Comparison of ENCODE assay signal across 8 cellular contexts in genomic region chr1:159854693-159855192, GRCh38. TPM values are rescaled to one million over a fixed set of nuclear protein-coding genes. Genes with fewer than 3 reads are reported as not detected.
DNase-seq lines count a peak whose midpoint lies in the region; ATAC-seq and TF ChIP-seq lines count a peak whose summit lies in the region.

No MANE protein-coding gene starts in this region.

- intact Hi-C loops in lower lobe of right lung (cut with DNase I) = no loop called here

- H3K4me1 ChIP-seq in ectodermal cell (ENCODE audit: control insufficient read depth, insufficient read depth, low read length) (peaks cover 5% of the 10 kb centered on the region), lower lobe of right lung (peaks cover 25% of the 10 kb centered on the region)

- H3K27me3 ChIP-seq in ectodermal cell (ENCODE audit: control insufficient read depth, insufficient read depth, low read length, poor library complexity, severe bottlenecking) (peaks cover 60% of the 10 kb centered on the region), lower lobe of right lung (ENCODE audit: low read depth) (no peaks in the 10 kb centered on the region)

- H3K27ac ChIP-seq in ectodermal cell (ENCODE audit: insufficient read depth, low read depth, low read length, poor library complexity, severe bottlenecking) = no peak overlapping the region
- peak overlapping the region; percentile 97 for H3K27ac ChIP-seq in lower lobe of right lung

- H3K36me3 ChIP-seq in ectodermal cell (ENCODE audit: control insufficient read depth, insufficient read depth, low read length) (no peaks in the 10 kb centered on the region), lower lobe of right lung (no peaks in the 10 kb centered on the region)

- peak; percentile 68 for ATAC-seq in HG03045 (IDR thresholded peaks at IDR 0.05; ENCODE audit: unreplicated experiment)
- peak; percentile 97 to 98 for ATAC-seq in lower lobe of right lung

- DNase-seq in DMS 273 (lab: John Stamatoyannopoulos, UW; ENCODE audit: unreplicated experiment) = peak; percentile 79
- no peak for DNase-seq in DMS 273 treated with DMSO at 0.1 percent for 48 hours (lab: John Stamatoyannopoulos, UW)
- peak; percentile 56 to 94 for DNase-seq in NCI-H526 (lab: John Stamatoyannopoulos, UW)
- DNase-seq in activated CD8-positive, alpha-beta memory T cell treated with anti-CD3 and anti-CD28 coated beads for 24 hours = peak; percentile 90
- DNase-seq in lower lobe of right lung = peak; percentile 93
- DNase-seq in stimulated activated CD4-positive, alpha-beta T cell treated with anti-CD3 and anti-CD28 coated beads, Interleukin-4, amount 100 ng/mL, for 4 hours = peak; percentile 65 to 71

- peak overlapping the region; percentile 27 for H3K4me3 ChIP-seq in ectodermal cell (ENCODE audit: insufficient read depth, low read depth, low read length)
- peak overlapping the region; percentile 77 for H3K4me3 ChIP-seq in lower lobe of right lung

- WGBS in ectodermal cell, 2 experiments = 3 to 4% methylated on average over 59 of the region's 59 CpGs

- H3K9me3 ChIP-seq in ectodermal cell (ENCODE audit: control insufficient read depth, low read length) = no peaks in the 10 kb centered on the region
- no peaks in the 10 kb centered on the region for H3K9me3 ChIP-seq in lower lobe of right lung

- peak; percentile 25 for TF ChIP-seq CTCF in lower lobe of right lung (IDR thresholded peaks at IDR 0.05)

RNA-seq across cellular contexts. Expression of gene VSIG8, which starts 7.7 kb away (rescaled TPM):
- polyA plus RNA-seq in ectodermal cell (2013, experiment 1 of 4) = not detected
- 0.11 TPM for polyA plus RNA-seq in ectodermal cell (2013, experiment 2 of 4)
- polyA plus RNA-seq in ectodermal cell (2013, experiment 3 of 4) = not detected
- polyA plus RNA-seq in ectodermal cell (2013, experiment 4 of 4) = not detected
- total RNA-seq in lower lobe of right lung = 0.35 TPM

RNA-seq across cellular contexts. Expression of gene SLAMF8, which starts 28.1 kb away (rescaled TPM):
- polyA plus RNA-seq in ectodermal cell (2013, experiment 1 of 4) = not detected
- not detected for polyA plus RNA-seq in ectodermal cell (2013, experiment 2 of 4)
- polyA plus RNA-seq in ectodermal cell (2013, experiment 3 of 4) = not detected
- polyA plus RNA-seq in ectodermal cell (2013, experiment 4 of 4) = not detected
- total RNA-seq in lower lobe of right lung = 51.2 TPM

RNA-seq across cellular contexts. Expression of gene CFAP45, which starts 45.2 kb away (rescaled TPM):
- 0.65 TPM for polyA plus RNA-seq in ectodermal cell (2013, experiment 1 of 4)
- polyA plus RNA-seq in ectodermal cell (2013, experiment 2 of 4) = 0.34 TPM
- 0.64 TPM for polyA plus RNA-seq in ectodermal cell (2013, experiment 3 of 4)
- 0.16 TPM for polyA plus RNA-seq in ectodermal cell (2013, experiment 4 of 4)
- total RNA-seq in lower lobe of right lung = 10.2 TPM

RNA-seq across cellular contexts. Expression of gene FCRL6, which starts 52.6 kb away (rescaled TPM):
- polyA plus RNA-seq in ectodermal cell (2013, experiment 1 of 4) = not detected
- polyA plus RNA-seq in ectodermal cell (2013, experiment 2 of 4) = not detected
- not detected for polyA plus RNA-seq in ectodermal cell (2013, experiment 3 of 4)
- not detected for polyA plus RNA-seq in ectodermal cell (2013, experiment 4 of 4)
- 2.3 TPM for total RNA-seq in lower lobe of right lung
